In the genomic region with DNA sequence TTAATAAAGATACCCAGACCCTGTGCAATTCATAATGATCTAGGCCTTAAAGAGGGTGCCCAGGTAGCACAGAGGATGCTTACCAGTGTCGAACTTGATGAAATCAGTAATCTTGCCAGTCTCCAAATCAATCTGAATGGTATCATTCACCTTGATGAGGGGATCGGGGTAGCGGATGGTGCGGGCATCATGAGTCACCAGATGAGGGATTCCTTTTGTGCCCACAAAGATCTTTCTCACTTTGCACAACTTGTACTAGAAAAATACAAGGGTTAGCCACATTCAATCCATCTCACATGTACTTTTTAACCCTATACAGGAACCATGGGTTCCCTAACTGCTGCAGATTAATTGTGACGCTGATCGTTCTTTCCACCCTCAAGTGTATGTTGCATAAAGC, we compare ENCODE assay signal across 15 cellular contexts. TPM values are rescaled to one million over a fixed set of nuclear protein-coding genes. Genes with fewer than 3 reads are reported as not detected.
A peak's percentile ranks its signal among the peaks of the same experiment; 100 is the strongest.
DNase-seq lines count a peak whose midpoint lies in the region; ATAC-seq, FAIRE-seq and TF ChIP-seq lines count a peak whose summit lies in the region.
"Had no signal": no experiment of that assay in that cellular context is flagged by ENCODE, and none has a peak within 500 bp of the region (broad histone marks: within the 10 kb centered on the region; RNA-seq: fewer than 3 reads in every experiment).

No MANE protein-coding gene starts in this region.

- no peaks in the 10 kb centered on the region for H3K27me3 ChIP-seq in PC-9 (ENCODE audit: insufficient read depth, low read depth)
- peaks cover 0 to under 1% of the 10 kb centered on the region in 2 experiments; a peak in 2 of 4 replicates for H3K27me3 ChIP-seq in GM12878 (replicated peaks in 1 of 2; ENCODE audit: control insufficient read depth in 2 of 2, insufficient read depth in 2 of 2, low read length in 1 of 2)
- H3K27me3 ChIP-seq: right lobe of liver had no signal

- no TSS peak for BruUV-seq in PC-9 (replicated peaks; lab: Mats Ljungman, UMichigan)
- BruUV-seq in GM12878 (replicated peaks; lab: Mats Ljungman, UMichigan) = no TSS peak

- no peaks in the 10 kb centered on the region for H3K9me2 ChIP-seq in PC-9 (ENCODE audit: insufficient read depth)

- peaks cover 52% of the 10 kb centered on the region for H3K4me1 Mint-ChIP-seq in activated CD8-positive, alpha-beta memory T cell treated with anti-CD3 and anti-CD28 coated beads, Interleukin-2, amount 10 ng/mL, durations not matched to agents 7 days and 5 days
- H3K4me1 Mint-ChIP-seq in progenitor cell of endocrine pancreas (ENCODE audit: low read depth) = peaks cover 23% of the 10 kb centered on the region

- H3K9ac ChIP-seq in GM12878 (ENCODE audit: control insufficient read depth, insufficient read depth, low read length) = peak overlapping the region; percentile 99; the same call in 1 of the 2 replicates

- peaks cover 2% of the 10 kb centered on the region for H3K27me3 Mint-ChIP-seq in activated CD8-positive, alpha-beta memory T cell treated with anti-CD3 and anti-CD28 coated beads, Interleukin-2, amount 10 ng/mL, durations not matched to agents 7 days and 5 days
- no peaks in the 10 kb centered on the region for H3K27me3 Mint-ChIP-seq in progenitor cell of endocrine pancreas

- H3K4me3 ChIP-seq in PC-9 (peak overlapping the region; percentile 98; the same call in 1 of the 2 replicates), GM12878 (peak overlapping the region; percentile 83)
- H3K4me3 ChIP-seq: right lobe of liver had no signal

- H3K27ac Mint-ChIP-seq in activated CD8-positive, alpha-beta memory T cell treated with anti-CD3 and anti-CD28 coated beads, Interleukin-2, amount 10 ng/mL, durations not matched to agents 7 days and 5 days = peak overlapping the region; percentile 86
- H3K27ac Mint-ChIP-seq in progenitor cell of endocrine pancreas = peak overlapping the region; percentile 80

- 87% methylated on average over 6 of the region's 6 CpGs for WGBS in GM12878 (ENCODE audit: insufficient coverage, insufficient replicate concordance, low lambda C conversion rate, missing lambda C conversion rate)

- CTCF ChIA-PET in activated CD8-positive, alpha-beta memory T cell treated with anti-CD3 and anti-CD28 coated beads, Interleukin-2, amount 10 ng/mL, durations not matched to agents 7 days and 5 days (lab: Charles Lee) = no interaction called here
- CTCF ChIA-PET in PC-9 (lab: Charles Lee) (no interaction called here), GM12878 (lab: Yijun Ruan, JAX) (no interaction called here)

- TF ChIP-seq POLR2A in GM12878 (IDR thresholded peaks at IDR 0.05; ENCODE audit: low read depth, low read length) = no peak

- intact Hi-C loops in PC-9 (cut with micrococcal nuclease; ENCODE audit: unreplicated experiment) (no loop called here), GM12878 (cut with micrococcal nuclease; ENCODE audit: unreplicated experiment) (no loop called here)

- POLR2A ChIA-PET in PC-9 (lab: Charles Lee; ENCODE audit: unreplicated experiment) (no interaction called here), GM12878 (lab: Charles Lee) (no interaction called here)

- peak; percentile 40 for DNase-seq in activated CD8-positive, alpha-beta memory T cell treated with anti-CD3 and anti-CD28 coated beads, Interleukin-2, amount 10 ng/mL, durations not matched to agents 7 days and 5 days
- DNase-seq in activated CD8-positive, alpha-beta memory T cell treated with anti-CD3 and anti-CD28 coated beads, Interleukin-2, amount 50 U/mL, for 4 hours = no peak
- DNase-seq in PC-9 = no peak
- DNase-seq in GM12878 (ENCODE audit: low read depth, low spot score) = no peak
- no peak for DNase-seq in progenitor cell of endocrine pancreas (ENCODE audit: low spot score, unreplicated experiment)
- no peak for DNase-seq in DMS153 treated with DMSO at 0.1 percent for 48 hours (lab: John Stamatoyannopoulos, UW; ENCODE audit: unreplicated experiment)
- DNase-seq in kidney glomerular epithelial cell (lab: John Stamatoyannopoulos, UW) = no peak
- DNase-seq: central memory CD4-positive, alpha-beta T cell; lower lobe of right lung; NCI-H187 treated with DMSO at 0.1 percent for 48 hours; right lobe of liver; RPMI8226 had no signal

- no peak for ATAC-seq in activated CD8-positive, alpha-beta memory T cell treated with anti-CD3 and anti-CD28 coated beads, Interleukin-2, amount 10 ng/mL, durations not matched to agents 7 days and 5 days
- no peak for ATAC-seq in GM12878
- no peak for ATAC-seq in HG03439 (IDR thresholded peaks at IDR 0.05; ENCODE audit: unreplicated experiment)
- ATAC-seq: lower lobe of right lung, right lobe of liver had no signal

- H3K4me3 Mint-ChIP-seq in activated CD8-positive, alpha-beta memory T cell treated with anti-CD3 and anti-CD28 coated beads, Interleukin-2, amount 10 ng/mL, durations not matched to agents 7 days and 5 days = peak overlapping the region; percentile 83
- no peak overlapping the region for H3K4me3 Mint-ChIP-seq in progenitor cell of endocrine pancreas (ENCODE audit: low read depth)

- H3K4me1 ChIP-seq in PC-9 (replicated peaks; ENCODE audit: insufficient read depth) = peaks cover 55% of the 10 kb centered on the region
- H3K4me1 ChIP-seq in GM12878 (ENCODE audit: control insufficient read depth, insufficient read depth, low read length) = peaks cover 4% of the 10 kb centered on the region; the same call in 1 of the 2 replicates

- H3K4me2 ChIP-seq in PC-9 (peak overlapping the region; percentile 98), GM12878 (ENCODE audit: control insufficient read depth, insufficient read depth) (peak overlapping the region; percentile 68)

- RAD21 ChIA-PET in GM12878 (lab: Charles Lee; ENCODE audit: unreplicated experiment) = no interaction called here

- H2AFZ ChIP-seq in PC-9 (no peak overlapping the region), GM12878 (ENCODE audit: control insufficient read depth, low read depth, low read length) (no peak overlapping the region)

- peaks cover 54% of the 10 kb centered on the region for H3K36me3 Mint-ChIP-seq in activated CD8-positive, alpha-beta memory T cell treated with anti-CD3 and anti-CD28 coated beads, Interleukin-2, amount 10 ng/mL, durations not matched to agents 7 days and 5 days
- H3K36me3 Mint-ChIP-seq in progenitor cell of endocrine pancreas (ENCODE audit: insufficient read depth) = peaks cover 43% of the 10 kb centered on the region

- FAIRE-seq in GM12878 (lab: Jason Lieb, UNC) = no peak
- FAIRE-seq: frontal cortex had no signal

- H4K20me1 ChIP-seq in PC-9 (ENCODE audit: insufficient read depth) = peaks cover 64% of the 10 kb centered on the region
- H4K20me1 ChIP-seq in GM12878 (ENCODE audit: control insufficient read depth, insufficient read depth) = peaks cover 3% of the 10 kb centered on the region; the same call in 1 of the 2 replicates

- no peak for TF ChIP-seq CTCF in PC-9 (conservative IDR thresholded peaks at IDR 0.05)
- no peak for TF ChIP-seq CTCF in GM12878 (IDR thresholded peaks at IDR 0.05 in 2 of 3, conservative IDR thresholded peaks at IDR 0.05 in 1 of 3; ENCODE audit: control insufficient read depth in 2 of 3, extremely low read depth in 1 of 3, insufficient read depth in 1 of 3, low read depth in 3 of 3, low read length in 3 of 3)
- TF ChIP-seq CTCF in progenitor cell of endocrine pancreas (IDR thresholded peaks at IDR 0.05; ENCODE audit: unreplicated experiment) = no peak

- in situ Hi-C loops in GM12878 (cut with MboI) = loop anchor here (10.0 kb wide), 1 partner anchor 1581 kb away; a partner anchor contains a TSS

- no peak for TF ChIP-seq RAD21 in GM12878 (IDR thresholded peaks at IDR 0.05; ENCODE audit: insufficient read depth, low read depth, low read length)

- no peaks in the 10 kb centered on the region for H3K9me3 Mint-ChIP-seq in activated CD8-positive, alpha-beta memory T cell treated with anti-CD3 and anti-CD28 coated beads, Interleukin-2, amount 10 ng/mL, durations not matched to agents 7 days and 5 days (ENCODE audit: low read depth)
- H3K9me3 Mint-ChIP-seq in progenitor cell of endocrine pancreas (ENCODE audit: low read depth) = no peaks in the 10 kb centered on the region

- SMC1A ChIA-PET in GM12878 (lab: Charles Lee; ENCODE audit: uncharacterized antibody, unreplicated experiment) = no interaction called here

- TF ChIP-seq EP300 in GM12878 (IDR thresholded peaks at IDR 0.05; ENCODE audit: borderline replicate concordance in 1 of 2, control insufficient read depth in 1 of 2, low read depth in 2 of 2, low read length in 2 of 2) = no peak

- H3K79me2 ChIP-seq in PC-9 (ENCODE audit: low read depth) = peaks cover 52% of the 10 kb centered on the region
- H3K79me2 ChIP-seq in GM12878 (ENCODE audit: control insufficient read depth, insufficient read depth, low read length) = peaks cover 44% of the 10 kb centered on the region

- H3K36me3 ChIP-seq in PC-9 (ENCODE audit: low read depth) (peaks cover 57% of the 10 kb centered on the region), GM12878 (ENCODE audit: control insufficient read depth in 2 of 2, insufficient read depth in 2 of 2, low read length in 1 of 2) (peaks cover 24 to 57% of the 10 kb centered on the region in 2 experiments)

- H3K9me3 ChIP-seq in PC-9 (ENCODE audit: insufficient read depth, low read depth) = no peaks in the 10 kb centered on the region
- no peaks in the 10 kb centered on the region for H3K9me3 ChIP-seq in GM12878 (replicated peaks; ENCODE audit: control insufficient read depth, insufficient read depth, low read length)
- H3K9me3 ChIP-seq: lower lobe of right lung, right lobe of liver had no signal

- H3K27ac ChIP-seq in PC-9 (peak overlapping the region; percentile 86; the same call in 1 of the 2 replicates), GM12878 (ENCODE audit: control insufficient read depth, insufficient read depth) (no peak overlapping the region)
- H3K27ac ChIP-seq: HL-60, lower lobe of right lung, right lobe of liver had no signal

- H3F3A ChIP-seq in PC-9 (ENCODE audit: insufficient read depth, low read depth) = peaks cover 80% of the 10 kb centered on the region

RNA-seq across cellular contexts. Expression of a gene that starts 3.3 kb away (rescaled TPM):
- 100 to 1,000 TPM; 752 to 908 TPM for total RNA-seq in activated CD8-positive, alpha-beta memory T cell treated with anti-CD3 and anti-CD28 coated beads, Interleukin-2, amount 10 ng/mL, durations not matched to agents 7 days and 5 days
- total RNA-seq in PC-9 (2021) = 962 and 967 TPM in 2 replicates
- total RNA-seq in GM12878 (2013; cell fraction: nucleolus; rRNA removed) = 245 and 264 TPM in 2 replicates
- total RNA-seq in GM12878 (2014; rRNA removed) = 2,058 and 2,209 TPM in 2 replicates
- total RNA-seq in GM12878 (2014; rRNA removed; fragmentation: Illumina TruSeq; extraction: Trizol) = 2,377 and 2,415 TPM in 2 replicates
- 1,872 and 1,950 TPM in 2 replicates for total RNA-seq in GM12878 (2021)
- polyA plus RNA-seq in GM12878 (2011; ENCODE audit: low read depth) = 3,382 TPM
- 2,950 and 2,951 TPM in 2 replicates for polyA plus RNA-seq in GM12878 (2011; rRNA removed)
- 3,063 and 3,447 TPM in 2 replicates for polyA plus RNA-seq in GM12878 (2011; cell fraction: cytosol; rRNA removed)
- polyA plus RNA-seq in GM12878 (2011; cell fraction: nucleus; rRNA removed) = 1,192 and 1,272 TPM in 2 replicates
- polyA plus RNA-seq in GM12878 (2012) = 3,368 and 3,751 TPM in 2 replicates
- 3,485 and 4,083 TPM in 2 replicates for polyA plus RNA-seq in GM12878 (2014; fragmentation: Illumina TruSeq; extraction: Trizol)
- polyA plus RNA-seq in GM12878 (2014; fragmentation: Nextera tagmentation; extraction: Ambion mirVana) = 1,000 to 10,000 TPM; 1,791 to 1,844 TPM
- polyA plus RNA-seq in GM12878 (2014; rRNA removed) = 2,579 and 2,978 TPM in 2 replicates
- 100 to 1,000 TPM; 655 to 682 TPM for polyA plus RNA-seq in GM12878 (2016; fragmentation: Nextera tagmentation; extraction: Ambion mirVana)
- 1,871 and 1,904 TPM in 2 replicates for polyA minus RNA-seq in GM12878 (2011; rRNA and poly(A)+ RNA removed)
- polyA minus RNA-seq in GM12878 (2011; cell fraction: cytosol; rRNA and poly(A)+ RNA removed) = 549 and 570 TPM in 2 replicates
- 225 and 312 TPM in 2 replicates for polyA minus RNA-seq in GM12878 (2011; cell fraction: nucleus; rRNA and poly(A)+ RNA removed)
- total RNA-seq in progenitor cell of endocrine pancreas = 1,645 and 1,663 TPM in 2 replicates

RNA-seq across cellular contexts. Expression of a gene that starts 32.0 kb away (rescaled TPM):
- total RNA-seq in activated CD8-positive, alpha-beta memory T cell treated with anti-CD3 and anti-CD28 coated beads, Interleukin-2, amount 10 ng/mL, durations not matched to agents 7 days and 5 days = not detected
- total RNA-seq in PC-9 (2021) (not detected in 2 replicates), GM12878 (2014; rRNA removed) (0.22 TPM in 1 of 2 replicates, not detected in the other), GM12878 (2014; rRNA removed; fragmentation: Illumina TruSeq; extraction: Trizol) (not detected in 2 replicates), GM12878 (2021) (not detected in 2 replicates), progenitor cell of endocrine pancreas (1.1 and 2.0 TPM in 2 replicates)
- not detected in 2 replicates for total RNA-seq in GM12878 (2013; cell fraction: nucleolus; rRNA removed)
- polyA plus RNA-seq in GM12878 (2011; ENCODE audit: low read depth) = not detected
- polyA plus RNA-seq in GM12878 (2011; rRNA removed) (0.30 TPM in 1 of 2 replicates, not detected in the other), GM12878 (2014; fragmentation: Illumina TruSeq; extraction: Trizol) (not detected in 2 replicates), GM12878 (2014; fragmentation: Nextera tagmentation; extraction: Ambion mirVana) (not detected), GM12878 (2014; rRNA removed) (0.36 and 0.56 TPM in 2 replicates), GM12878 (2016; fragmentation: Nextera tagmentation; extraction: Ambion mirVana) (not detected)
- polyA plus RNA-seq in GM12878 (2011; cell fraction: cytosol; rRNA removed) = 0.10 TPM in 1 of 2 replicates, not detected in the other
- 0.33 TPM in 1 of 2 replicates, not detected in the other for polyA plus RNA-seq in GM12878 (2011; cell fraction: nucleus; rRNA removed)
- not detected in 2 replicates for polyA plus RNA-seq in GM12878 (2012)
- 0.26 TPM in 1 of 2 replicates, not detected in the other for polyA minus RNA-seq in GM12878 (2011; rRNA and poly(A)+ RNA removed)
- not detected in 2 replicates for polyA minus RNA-seq in GM12878 (2011; cell fraction: cytosol; rRNA and poly(A)+ RNA removed)
- not detected in 2 replicates for polyA minus RNA-seq in GM12878 (2011; cell fraction: nucleus; rRNA and poly(A)+ RNA removed)
- total RNA-seq: right lobe of liver had no signal

RNA-seq across cellular contexts. Expression of a gene that starts 34.9 kb away (rescaled TPM):
- total RNA-seq in activated CD8-positive, alpha-beta memory T cell treated with anti-CD3 and anti-CD28 coated beads, Interleukin-2, amount 10 ng/mL, durations not matched to agents 7 days and 5 days = 10 to 100 TPM; 13.4 to 14.1 TPM
- total RNA-seq in PC-9 (2021) (6.5 and 10.0 TPM in 2 replicates), GM12878 (2014; rRNA removed) (6.5 and 6.6 TPM in 2 replicates), GM12878 (2014; rRNA removed; fragmentation: Illumina TruSeq; extraction: Trizol) (11.1 and 12.3 TPM in 2 replicates), GM12878 (2021) (8.0 and 8.8 TPM in 2 replicates), progenitor cell of endocrine pancreas (4.8 and 5.6 TPM in 2 replicates)
- 3.8 and 4.3 TPM in 2 replicates for total RNA-seq in GM12878 (2013; cell fraction: nucleolus; rRNA removed)
- 1.9 TPM for polyA plus RNA-seq in GM12878 (2011; ENCODE audit: low read depth)
- polyA plus RNA-seq in GM12878 (2011; rRNA removed) (6.6 and 10.6 TPM in 2 replicates), GM12878 (2014; fragmentation: Illumina TruSeq; extraction: Trizol) (10.4 and 12.3 TPM in 2 replicates), GM12878 (2014; fragmentation: Nextera tagmentation; extraction: Ambion mirVana) (1 to 10 TPM; 4.7 to 5.6 TPM), GM12878 (2014; rRNA removed) (4.6 and 5.6 TPM in 2 replicates), GM12878 (2016; fragmentation: Nextera tagmentation; extraction: Ambion mirVana) (10 to 100 TPM; 11.0 to 13.1 TPM)
- 2.1 and 2.4 TPM in 2 replicates for polyA plus RNA-seq in GM12878 (2011; cell fraction: cytosol; rRNA removed)
- 3.3 and 4.1 TPM in 2 replicates for polyA plus RNA-seq in GM12878 (2011; cell fraction: nucleus; rRNA removed)
- 2.8 and 3.9 TPM in 2 replicates for polyA plus RNA-seq in GM12878 (2012)
- 6.0 and 9.0 TPM in 2 replicates for polyA minus RNA-seq in GM12878 (2011; rRNA and poly(A)+ RNA removed)
- polyA minus RNA-seq in GM12878 (2011; cell fraction: cytosol; rRNA and poly(A)+ RNA removed) = 2.8 and 4.8 TPM in 2 replicates
- polyA minus RNA-seq in GM12878 (2011; cell fraction: nucleus; rRNA and poly(A)+ RNA removed) = 2.5 and 3.2 TPM in 2 replicates
